Comparison of ENCODE assay signal across 1 cellular context in genomic region chr18:33010149-33010548, GRCh38.
TF ChIP-seq lines count a peak whose summit lies in the region.

No MANE protein-coding gene starts in this region.

TF ChIP-seq in endothelial cell of umbilical vein, 7 proteins besides CTCF, POLR2A, EP300 and RAD21:
- peak; percentile 81 for TF ChIP-seq JUN (IDR thresholded peaks at IDR 0.05; ENCODE audit: borderline replicate concordance, insufficient read depth, insufficient read length, low read depth)
- TF ChIP-seq MYC (IDR thresholded peaks at IDR 0.05; ENCODE audit: low read depth, low read length): no peak
- peak; percentile 33 for TF ChIP-seq FOS (IDR thresholded peaks at IDR 0.05; ENCODE audit: borderline replicate concordance, insufficient read depth, low read length)
TF ChIP-seq in endothelial cell of umbilical vein: peak in this region for 2.
